15 cellular contexts compared by ENCODE assay signal in genomic region chr2:127566576-127566975, GRCh38.
"Had no signal": no experiment of that assay in that cellular context is flagged by ENCODE, and none has a peak within 500 bp of the region (broad histone marks: within the 10 kb centered on the region; RNA-seq: fewer than 3 reads in every experiment).

No MANE protein-coding gene starts in this region.

- ATAC-seq: activated T-cell treated with anti-CD3 and anti-CD28 coated beads, Interleukin-2, amount 50 U/mL, for 4 hours; gastroesophageal sphincter; heart right ventricle; left colon; stimulated activated naive B cell treated with anti-CD40 and anti-IgM and Interleukin-4, amounts not matched to agents 10 μg/mL and 1 μg/mL and 100 μg/mL, for 72 hours had no signal

- H3K27ac Mint-ChIP-seq: stimulated activated naive B cell treated with anti-CD40 and anti-IgM and Interleukin-4, amounts not matched to agents 10 μg/mL and 1 μg/mL and 100 μg/mL, for 72 hours; T-helper 2 cell treated with Interferon-gamma antibody and Interleukin-4, amounts not matched to agents 5 μg/mL and 100 μg/mL, for 36 hours had no signal

- H3K4me1 ChIP-seq: thyroid gland had no signal

- H3K27me3 Mint-ChIP-seq: stimulated activated naive B cell treated with anti-CD40 and anti-IgM and Interleukin-4, amounts not matched to agents 10 μg/mL and 1 μg/mL and 100 μg/mL, for 72 hours had no signal

- H3K9me3 ChIP-seq: gastroesophageal sphincter, thyroid gland had no signal

- H3K9me3 Mint-ChIP-seq: activated T-cell treated with anti-CD3 and anti-CD28 coated beads, Interleukin-2, amount 50 U/mL, for 4 hours had no signal

- DNase-seq: activated CD4-positive, alpha-beta T cell treated with anti-CD3 and anti-CD28 coated beads, Interleukin-2, amount 50 U/mL, for 1 hour; activated T-cell treated with anti-CD3 and anti-CD28 coated beads, Interleukin-2, amount 50 U/mL, for 4 hours; anterior cingulate cortex; erythroblast; heart right ventricle; left colon; retina; stimulated activated CD4-positive, alpha-beta T cell treated with anti-CD3 and anti-CD28 coated beads, Interleukin-2, amount 100 ng/mL, for 48 hours; stimulated activated naive B cell treated with anti-CD40 and anti-IgM and Interleukin-4, amounts not matched to agents 10 μg/mL and 1 μg/mL and 100 μg/mL, for 72 hours; SW 1271; thyroid gland had no signal

- H3K4me3 Mint-ChIP-seq: activated T-cell treated with anti-CD3 and anti-CD28 coated beads, Interleukin-2, amount 50 U/mL, for 4 hours; stimulated activated naive B cell treated with anti-CD40 and anti-IgM and Interleukin-4, amounts not matched to agents 10 μg/mL and 1 μg/mL and 100 μg/mL, for 72 hours; T-helper 2 cell treated with Interferon-gamma antibody and Interleukin-4, amounts not matched to agents 5 μg/mL and 100 μg/mL, for 36 hours had no signal

- FAIRE-seq: urothelium cell line had no signal

- H3K27ac ChIP-seq: gastroesophageal sphincter, heart right ventricle, thyroid gland had no signal

- H3K36me3 ChIP-seq: gastroesophageal sphincter, heart right ventricle, thyroid gland had no signal

- H3K4me3 ChIP-seq: gastroesophageal sphincter, heart right ventricle, lung, thyroid gland had no signal

- H3K27me3 ChIP-seq: heart right ventricle, thyroid gland had no signal
